In genomic region chr2:97936199-97936598, GRCh38 we compare ENCODE assay signal across 8 cellular contexts.
DNase-seq lines count a peak whose midpoint lies in the region; ATAC-seq lines count a peak whose summit lies in the region.

No MANE protein-coding gene starts in this region.

- no peak overlapping the region for H3K9ac ChIP-seq in iPS-20b (ENCODE audit: low read depth, low read length)

- ATAC-seq in HG03095 (IDR thresholded peaks at IDR 0.05; ENCODE audit: unreplicated experiment) = peak; percentile 61
- ATAC-seq in stimulated activated effector memory CD8-positive, alpha-beta T cell treated with anti-CD3 and anti-CD28 coated beads, Interleukin-12 subunit alpha, Interleukin-12 subunit beta, amount 100 ng/mL, for 72 hours = no peak

- H3K27ac Mint-ChIP-seq in stimulated activated effector memory CD8-positive, alpha-beta T cell treated with anti-CD3 and anti-CD28 coated beads, Interleukin-12 subunit alpha, Interleukin-12 subunit beta, amount 100 ng/mL, for 72 hours = no peak overlapping the region

- H3K4me1 Mint-ChIP-seq in stimulated activated effector memory CD8-positive, alpha-beta T cell treated with anti-CD3 and anti-CD28 coated beads, Interleukin-12 subunit alpha, Interleukin-12 subunit beta, amount 100 ng/mL, for 72 hours = peaks cover 75% of the 10 kb centered on the region

- no peak overlapping the region for H3K4me3 Mint-ChIP-seq in stimulated activated effector memory CD8-positive, alpha-beta T cell treated with anti-CD3 and anti-CD28 coated beads, Interleukin-12 subunit alpha, Interleukin-12 subunit beta, amount 100 ng/mL, for 72 hours

- H3K4me1 ChIP-seq in iPS-20b (ENCODE audit: insufficient read depth, low read length) = peaks cover 8% of the 10 kb centered on the region

- H3K27me3 ChIP-seq in iPS-20b (ENCODE audit: insufficient read depth, low read length) = no peaks in the 10 kb centered on the region

- no peaks in the 10 kb centered on the region for H3K36me3 ChIP-seq in iPS-20b (ENCODE audit: insufficient read depth, low read depth, low read length)

- no peak overlapping the region for H3K27ac ChIP-seq in iPS-20b (ENCODE audit: low read length)

- DNase-seq in DMS79 treated with DMSO at 0.1 percent for 48 hours (lab: John Stamatoyannopoulos, UW) (peak; percentile 70), NCI-H748 treated with DMSO at 0.1 percent for 48 hours (lab: John Stamatoyannopoulos, UW) (peak; percentile 76), middle frontal gyrus (ENCODE audit: extremely low spot score, low spot score) (no peak), midbrain (lab: John Stamatoyannopoulos, UW) (no peak), HCEC 1CT (no peak)
- no peak for DNase-seq in stimulated activated effector memory CD8-positive, alpha-beta T cell treated with anti-CD3 and anti-CD28 coated beads, Interleukin-12 subunit alpha, Interleukin-12 subunit beta, amount 100 ng/mL, for 72 hours (ENCODE audit: low spot score in 2 of 2)

- H3K4me3 ChIP-seq in iPS-20b (ENCODE audit: low read length) = peak overlapping the region; percentile 28; the same call in 1 of the 2 replicates

- H3K9me3 ChIP-seq in iPS-20b (ENCODE audit: insufficient read depth, low read depth, low read length) = no peaks in the 10 kb centered on the region

- no peaks in the 10 kb centered on the region for H3K9me3 Mint-ChIP-seq in stimulated activated effector memory CD8-positive, alpha-beta T cell treated with anti-CD3 and anti-CD28 coated beads, Interleukin-12 subunit alpha, Interleukin-12 subunit beta, amount 100 ng/mL, for 72 hours

- H3K36me3 Mint-ChIP-seq in stimulated activated effector memory CD8-positive, alpha-beta T cell treated with anti-CD3 and anti-CD28 coated beads, Interleukin-12 subunit alpha, Interleukin-12 subunit beta, amount 100 ng/mL, for 72 hours = peaks cover 6% of the 10 kb centered on the region

Comparison
In these comparisons a context has a peak if more than half of its experiments do, and no peak if none do; other contexts are left out.
1. DNase-seq: peak in DMS79 treated with DMSO at 0.1 percent for 48 hours (single experiment) and NCI-H748 treated with DMSO at 0.1 percent for 48 hours (single experiment); none in middle frontal gyrus (single experiment), midbrain (single experiment), HCEC 1CT (single experiment) and stimulated activated effector memory CD8-positive, alpha-beta T cell treated with anti-CD3 and anti-CD28 coated beads, Interleukin-12 subunit alpha, Interleukin-12 subunit beta, amount 100 ng/mL, for 72 hours (0 of 2).